24 cellular contexts compared by ENCODE assay signal in the genomic region with DNA sequence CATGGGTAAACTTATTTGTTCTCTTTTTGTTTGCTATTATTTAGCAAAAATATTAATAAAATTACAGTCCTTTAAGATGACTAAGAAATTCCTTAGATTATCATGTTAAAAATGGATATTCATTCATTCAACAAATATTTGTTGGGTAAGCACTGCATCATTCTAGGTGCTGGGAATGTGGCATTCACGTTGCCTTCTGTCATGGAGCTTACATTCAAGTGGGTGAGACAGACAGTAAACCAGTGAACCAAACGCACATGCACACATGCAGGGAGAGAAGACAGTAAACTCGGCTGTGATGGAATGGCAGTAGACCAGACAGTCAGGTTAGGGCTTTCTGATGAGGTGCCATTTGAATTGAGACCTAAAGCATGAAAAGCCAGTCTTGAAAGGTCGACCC.
DNase-seq lines count a peak whose midpoint lies in the region; ATAC-seq, FAIRE-seq and TF ChIP-seq lines count a peak whose summit lies in the region.
"Had no signal": no experiment of that assay in that cellular context is flagged by ENCODE, and none has a peak within 500 bp of the region (broad histone marks: within the 10 kb centered on the region; RNA-seq: fewer than 3 reads in every experiment).

No MANE protein-coding gene starts in this region.

- no peak overlapping the region for H3K27ac Mint-ChIP-seq in astrocyte (ENCODE audit: unreplicated experiment)
- H3K27ac Mint-ChIP-seq in activated CD4-positive, alpha-beta T cell treated with anti-CD3 and anti-CD28 coated beads, Interleukin-2, amount 10 ng/mL, durations not matched to agents 24 days and 14 days = no peak overlapping the region
- H3K27ac Mint-ChIP-seq: activated CD4-positive, alpha-beta memory T cell treated with anti-CD3 and anti-CD28 coated beads for 36 hours; activated naive CD8-positive, alpha-beta T cell treated with anti-CD3 and anti-CD28 coated beads for 36 hours had no signal

- intact Hi-C loops in Right ventricle myocardium inferior (cut with DNase I) = no loop called here
- intact Hi-C loops in activated CD4-positive, alpha-beta T cell treated with anti-CD3 and anti-CD28 coated beads, Interleukin-2, amount 10 ng/mL, durations not matched to agents 24 days and 14 days (cut with micrococcal nuclease) = no loop called here

- peaks cover 7% of the 10 kb centered on the region for H3K4me1 Mint-ChIP-seq in astrocyte (ENCODE audit: low read depth, unreplicated experiment)
- H3K4me1 Mint-ChIP-seq in activated CD4-positive, alpha-beta T cell treated with anti-CD3 and anti-CD28 coated beads, Interleukin-2, amount 10 ng/mL, durations not matched to agents 24 days and 14 days = no peaks in the 10 kb centered on the region
- H3K4me1 Mint-ChIP-seq: activated naive CD8-positive, alpha-beta T cell treated with anti-CD3 and anti-CD28 coated beads for 36 hours had no signal

- no peaks in the 10 kb centered on the region for H3K27me3 Mint-ChIP-seq in astrocyte (ENCODE audit: low read depth, unreplicated experiment)
- H3K27me3 Mint-ChIP-seq in activated CD4-positive, alpha-beta T cell treated with anti-CD3 and anti-CD28 coated beads, Interleukin-2, amount 10 ng/mL, durations not matched to agents 24 days and 14 days = peaks cover 6% of the 10 kb centered on the region

- peaks cover 5% of the 10 kb centered on the region for H3K9me3 Mint-ChIP-seq in astrocyte (ENCODE audit: unreplicated experiment)
- H3K9me3 Mint-ChIP-seq in activated CD4-positive, alpha-beta T cell treated with anti-CD3 and anti-CD28 coated beads, Interleukin-2, amount 10 ng/mL, durations not matched to agents 24 days and 14 days = no peaks in the 10 kb centered on the region
- H3K9me3 Mint-ChIP-seq: activated CD4-positive, alpha-beta memory T cell treated with anti-CD3 and anti-CD28 coated beads for 36 hours; activated naive CD8-positive, alpha-beta T cell treated with anti-CD3 and anti-CD28 coated beads for 36 hours had no signal

- H3K4me1 ChIP-seq in right atrium auricular region (peaks cover 0 to 26% of the 10 kb centered on the region in 2 donors), astrocyte (ENCODE audit: insufficient read depth, low read length) (peaks cover 9% of the 10 kb centered on the region)
- H3K4me1 ChIP-seq: A549 had no signal

- TF ChIP-seq CTCF in right atrium auricular region (IDR thresholded peaks at IDR 0.05) (no peak), astrocyte (IDR thresholded peaks at IDR 0.05; ENCODE audit: insufficient read depth, low read depth, low read length) (no peak), fibroblast of villous mesenchyme (IDR thresholded peaks at IDR 0.05; ENCODE audit: insufficient read depth, low read depth, low read length) (no peak)

- H3K4me3 Mint-ChIP-seq in astrocyte (ENCODE audit: unreplicated experiment) = no peak overlapping the region
- H3K4me3 Mint-ChIP-seq in activated CD4-positive, alpha-beta T cell treated with anti-CD3 and anti-CD28 coated beads, Interleukin-2, amount 10 ng/mL, durations not matched to agents 24 days and 14 days = no peak overlapping the region
- H3K4me3 Mint-ChIP-seq: activated CD4-positive, alpha-beta memory T cell treated with anti-CD3 and anti-CD28 coated beads for 36 hours; activated naive CD8-positive, alpha-beta T cell treated with anti-CD3 and anti-CD28 coated beads for 36 hours had no signal

- no peaks in the 10 kb centered on the region for H3K79me2 ChIP-seq in astrocyte (ENCODE audit: insufficient read depth, low read length)

- H3K36me3 ChIP-seq in right atrium auricular region (no peaks in the 10 kb centered on the region), astrocyte (ENCODE audit: insufficient read depth, low read length) (no peaks in the 10 kb centered on the region)
- H3K36me3 ChIP-seq: BLaER1 treated with 17β-estradiol and CSF1 and Interleukin-3, amounts not matched to agents 10 nM and 100 nM had no signal

- H3K27ac ChIP-seq in right atrium auricular region = peak overlapping the region; percentile 43 to 70
- peak overlapping the region; percentile 56 for H3K27ac ChIP-seq in astrocyte (ENCODE audit: low read depth, low read length)
- H3K27ac ChIP-seq: A549; BLaER1 treated with 17β-estradiol and CSF1 and Interleukin-3, amounts not matched to agents 10 nM and 100 nM had no signal

- peak overlapping the region; percentile 14 for H3K4me2 ChIP-seq in astrocyte (ENCODE audit: low read length)
- H3K4me2 ChIP-seq: A549; BLaER1 treated with 17β-estradiol and CSF1 and Interleukin-3, amounts not matched to agents 10 nM and 100 nM had no signal

- H3K36me3 Mint-ChIP-seq in astrocyte (ENCODE audit: low read depth, unreplicated experiment) = peaks cover 4% of the 10 kb centered on the region
- H3K36me3 Mint-ChIP-seq in activated CD4-positive, alpha-beta T cell treated with anti-CD3 and anti-CD28 coated beads, Interleukin-2, amount 10 ng/mL, durations not matched to agents 24 days and 14 days (ENCODE audit: low read depth) = no peaks in the 10 kb centered on the region
- H3K36me3 Mint-ChIP-seq: activated CD4-positive, alpha-beta memory T cell treated with anti-CD3 and anti-CD28 coated beads for 36 hours; activated naive CD8-positive, alpha-beta T cell treated with anti-CD3 and anti-CD28 coated beads for 36 hours had no signal

- H3K9ac ChIP-seq in astrocyte (ENCODE audit: low read length) = no peak overlapping the region
- H3K9ac ChIP-seq: BLaER1 treated with 17β-estradiol and CSF1 and Interleukin-3, amounts not matched to agents 10 nM and 100 nM had no signal

- DNase-seq in right atrium auricular region (ENCODE audit: low spot score) (no peak), Right ventricle myocardium inferior (ENCODE audit: missing footprints) (no peak), astrocyte (ENCODE audit: low read depth) (peak; percentile 53), fibroblast of villous mesenchyme (ENCODE audit: low read depth) (peak; percentile 9), KG1 (lab: John Stamatoyannopoulos, UW) (no peak), NCI-H1092 treated with DMSO at 0.1 percent for 48 hours (lab: John Stamatoyannopoulos, UW) (no peak), NCI-H1436 (lab: John Stamatoyannopoulos, UW) (no peak)
- no peak for DNase-seq in activated CD4-positive, alpha-beta T cell treated with anti-CD3 and anti-CD28 coated beads, Interleukin-2, amount 10 ng/mL, durations not matched to agents 24 days and 14 days
- DNase-seq: activated CD4-positive, alpha-beta memory T cell treated with anti-CD3 and anti-CD28 coated beads for 36 hours; activated naive CD8-positive, alpha-beta T cell treated with anti-CD3 and anti-CD28 coated beads for 36 hours; COR-L47; DMS79 treated with DMSO at 0.1 percent for 48 hours; effector memory CD4-positive, alpha-beta T cell; GOT3; NCI-H1092; NCI-H2081 treated with DMSO at 0.1 percent for 48 hours; NCI-H446; nucleus accumbens; OCI-M1; SHP77 treated with DMSO at 0.1 percent for 48 hours had no signal

- no peaks in the 10 kb centered on the region for H3K27me3 ChIP-seq in right atrium auricular region
- no peaks in the 10 kb centered on the region for H3K27me3 ChIP-seq in astrocyte (ENCODE audit: insufficient read depth, low read length)
- H3K27me3 ChIP-seq: BLaER1 treated with 17β-estradiol and CSF1 and Interleukin-3, amounts not matched to agents 10 nM and 100 nM had no signal

- FAIRE-seq in astrocyte (lab: Jason Lieb, UNC) = no peak
- FAIRE-seq: A549, GM12878 had no signal

- no peak for ATAC-seq in Right ventricle myocardium inferior
- ATAC-seq: A549, esophagus mucosa, GM12878 had no signal

- H3K4me3 ChIP-seq in right atrium auricular region (no peak overlapping the region), astrocyte (ENCODE audit: insufficient read depth, low read depth, low read length) (no peak overlapping the region), fibroblast of villous mesenchyme (ENCODE audit: low read depth, low read length) (no peak overlapping the region)
- H3K4me3 ChIP-seq: A549; BLaER1 treated with 17β-estradiol and CSF1 and Interleukin-3, amounts not matched to agents 10 nM and 100 nM; GM12878 had no signal

- no peaks in the 10 kb centered on the region for H4K20me1 ChIP-seq in astrocyte (ENCODE audit: insufficient read depth, low read length)
- H4K20me1 ChIP-seq: BLaER1 treated with 17β-estradiol and CSF1 and Interleukin-3, amounts not matched to agents 10 nM and 100 nM had no signal

- no peak overlapping the region for H2AFZ ChIP-seq in astrocyte (ENCODE audit: low read depth, low read length)

- H3K9me3 ChIP-seq in right atrium auricular region (no peaks in the 10 kb centered on the region), astrocyte (ENCODE audit: insufficient read depth, low read depth, low read length) (no peaks in the 10 kb centered on the region)
- H3K9me3 ChIP-seq: A549; BLaER1 treated with 17β-estradiol and CSF1 and Interleukin-3, amounts not matched to agents 10 nM and 100 nM had no signal

Comparison
In these comparisons a context has a peak if more than half of its experiments do, and no peak if none do; other contexts are left out.
1. DNase-seq: peak in astrocyte (single experiment) and fibroblast of villous mesenchyme (single experiment); none in right atrium auricular region (single experiment), Right ventricle myocardium inferior (single experiment), KG1 (single experiment), NCI-H1092 treated with DMSO at 0.1 percent for 48 hours (single experiment), NCI-H1436 (single experiment) and activated CD4-positive, alpha-beta T cell treated with anti-CD3 and anti-CD28 coated beads, Interleukin-2, amount 10 ng/mL, durations not matched to agents 24 days and 14 days (single experiment).